Comparison of ENCODE assay signal across 2 cellular contexts in genomic region chr12:110940296-110940695, GRCh38.
TF ChIP-seq lines count a peak whose summit lies in the region.

No MANE protein-coding gene starts in this region.

TF ChIP-seq in HEK293, 187 proteins besides CTCF, POLR2A, EP300 and RAD21 (continued from another document):
- 0 out of 2 replicates have a peak, but pooled peaks have one; percentile 15 for TF ChIP-seq ZNF18 (tag by site-specific recombination; IDR thresholded peaks at IDR 0.05)

TF ChIP-seq in K562, 482 proteins besides CTCF, POLR2A, EP300 and RAD21 (continued from another document):
- TF ChIP-seq, protein P1, sequence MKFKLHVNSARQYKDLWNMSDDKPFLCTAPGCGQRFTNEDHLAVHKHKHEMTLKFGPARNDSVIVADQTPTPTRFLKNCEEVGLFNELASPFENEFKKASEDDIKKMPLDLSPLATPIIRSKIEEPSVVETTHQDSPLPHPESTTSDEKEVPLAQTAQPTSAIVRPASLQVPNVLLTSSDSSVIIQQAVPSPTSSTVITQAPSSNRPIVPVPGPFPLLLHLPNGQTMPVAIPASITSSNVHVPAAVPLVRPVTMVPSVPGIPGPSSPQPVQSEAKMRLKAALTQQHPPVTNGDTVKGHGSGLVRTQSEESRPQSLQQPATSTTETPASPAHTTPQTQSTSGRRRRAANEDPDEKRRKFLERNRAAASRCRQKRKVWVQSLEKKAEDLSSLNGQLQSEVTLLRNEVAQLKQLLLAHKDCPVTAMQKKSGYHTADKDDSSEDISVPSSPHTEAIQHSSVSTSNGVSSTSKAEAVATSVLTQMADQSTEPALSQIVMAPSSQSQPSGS (CRISPR knock-in tag; IDR thresholded peaks at IDR 0.05) = no peak
- TF ChIP-seq, protein P2, sequence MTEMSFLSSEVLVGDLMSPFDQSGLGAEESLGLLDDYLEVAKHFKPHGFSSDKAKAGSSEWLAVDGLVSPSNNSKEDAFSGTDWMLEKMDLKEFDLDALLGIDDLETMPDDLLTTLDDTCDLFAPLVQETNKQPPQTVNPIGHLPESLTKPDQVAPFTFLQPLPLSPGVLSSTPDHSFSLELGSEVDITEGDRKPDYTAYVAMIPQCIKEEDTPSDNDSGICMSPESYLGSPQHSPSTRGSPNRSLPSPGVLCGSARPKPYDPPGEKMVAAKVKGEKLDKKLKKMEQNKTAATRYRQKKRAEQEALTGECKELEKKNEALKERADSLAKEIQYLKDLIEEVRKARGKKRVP (CRISPR knock-in tag; IDR thresholded peaks at IDR 0.05) = no peak
- TF ChIP-seq TAF9B (IDR thresholded peaks at IDR 0.05; ENCODE audit: partially characterized antibody) (no peak), CAMTA2 (CRISPR knock-in tag; conservative IDR thresholded peaks at IDR 0.05) (no peak), ZFP36 (IDR thresholded peaks at IDR 0.05; ENCODE audit: low read depth, low read length, partially characterized antibody) (no peak), IRF2 (CRISPR knock-in tag; IDR thresholded peaks at IDR 0.05) (no peak), LEF1 (IDR thresholded peaks at IDR 0.05) (no peak), ZBTB26 (CRISPR knock-in tag; IDR thresholded peaks at IDR 0.05) (no peak), ADNP (tag; IDR thresholded peaks at IDR 0.05) (peak; percentile 81), PHF8 (IDR thresholded peaks at IDR 0.05; ENCODE audit: borderline replicate concordance, low read length) (no peak), RCOR1 (IDR thresholded peaks at IDR 0.05; ENCODE audit: borderline replicate concordance in 1 of 2, low read depth in 2 of 2, low read length in 2 of 2) (peak in 1 of 2 experiments; percentile 27; a peak in 1 of 4 replicates)
